33 cellular contexts compared by ENCODE assay signal in genomic region chr11:11913395-11913794, GRCh38.
"Had no signal": no experiment of that assay in that cellular context is flagged by ENCODE, and none has a peak within 500 bp of the region (broad histone marks: within the 10 kb centered on the region; RNA-seq: fewer than 3 reads in every experiment).

No MANE protein-coding gene starts in this region.

- H3K9me3 Mint-ChIP-seq: activated B cell treated with CpG ODN at 0.5 μM for 24 hours; activated CD8-positive, alpha-beta T cell treated with anti-CD3 and anti-CD28 coated beads for 36 hours; activated naive CD4-positive, alpha-beta T cell treated with anti-CD3 and anti-CD28 coated beads for 36 hours; activated naive CD4-positive, alpha-beta T cell treated with anti-CD3 and anti-CD28 coated beads, Interleukin-2, amount 50 U/mL, for 72 hours; activated naive CD8-positive, alpha-beta T cell treated with anti-CD3 and anti-CD28 coated beads, Interleukin-2, amount 10 ng/mL, durations not matched to agents 7 days and 5 days; activated T-cell treated with anti-CD3 and anti-CD28 coated beads, Interleukin-2, amount 50 U/mL, for 4 hours; activated T-helper 17 cell treated with anti-CD3 and anti-CD28 coated beads, Interleukin-2, amount 50 U/mL, for 72 hours; brain; T-helper 2 cell treated with Interferon-gamma antibody and Interleukin-4, amounts not matched to agents 5 μg/mL and 100 μg/mL, for 36 hours had no signal

- H3K4me1 ChIP-seq: colonic mucosa, esophagus squamous epithelium had no signal

- H3K4me1 Mint-ChIP-seq: activated B cell treated with CpG ODN at 0.5 μM for 24 hours; activated naive CD8-positive, alpha-beta T cell treated with anti-CD3 and anti-CD28 coated beads, Interleukin-2, amount 10 ng/mL, durations not matched to agents 7 days and 5 days had no signal

- H3K27me3 Mint-ChIP-seq: activated B cell treated with CpG ODN at 0.5 μM for 24 hours; activated CD8-positive, alpha-beta T cell treated with anti-CD3 and anti-CD28 coated beads for 36 hours; activated naive CD8-positive, alpha-beta T cell treated with anti-CD3 and anti-CD28 coated beads, Interleukin-2, amount 10 ng/mL, durations not matched to agents 7 days and 5 days; activated T-helper 17 cell treated with anti-CD3 and anti-CD28 coated beads, Interleukin-2, amount 50 U/mL, for 72 hours; brain; T-helper 17 cell had no signal

- H3K27ac Mint-ChIP-seq: activated B cell treated with CpG ODN at 0.5 μM for 24 hours; activated CD8-positive, alpha-beta T cell treated with anti-CD3 and anti-CD28 coated beads for 36 hours; activated naive CD4-positive, alpha-beta T cell treated with anti-CD3 and anti-CD28 coated beads for 36 hours; activated naive CD4-positive, alpha-beta T cell treated with anti-CD3 and anti-CD28 coated beads, Interleukin-2, amount 50 U/mL, for 72 hours; activated naive CD8-positive, alpha-beta T cell treated with anti-CD3 and anti-CD28 coated beads, Interleukin-2, amount 10 ng/mL, durations not matched to agents 7 days and 5 days; activated T-helper 17 cell treated with anti-CD3 and anti-CD28 coated beads, Interleukin-2, amount 50 U/mL, for 72 hours; brain; T-helper 17 cell; T-helper 2 cell treated with Interferon-gamma antibody and Interleukin-4, amounts not matched to agents 5 μg/mL and 100 μg/mL, for 36 hours had no signal

- FAIRE-seq: endometrium, endothelial cell of umbilical vein had no signal

- H3K27me3 ChIP-seq: ascending aorta, breast epithelium, cardiac muscle cell, colonic mucosa, esophagus squamous epithelium, gastroesophageal sphincter had no signal

- H3K27ac ChIP-seq: ascending aorta, breast epithelium, cardiac muscle cell, colonic mucosa, epithelial cell of prostate, esophagus squamous epithelium, gastroesophageal sphincter, WERI-Rb-1 had no signal

- H3K4me3 ChIP-seq: ascending aorta, breast epithelium, cardiac muscle cell, colonic mucosa, esophagus squamous epithelium, gastroesophageal sphincter had no signal

- H3K4me3 Mint-ChIP-seq: activated B cell treated with CpG ODN at 0.5 μM for 24 hours; activated CD8-positive, alpha-beta T cell treated with anti-CD3 and anti-CD28 coated beads for 36 hours; activated naive CD4-positive, alpha-beta T cell treated with anti-CD3 and anti-CD28 coated beads for 36 hours; activated naive CD8-positive, alpha-beta T cell treated with anti-CD3 and anti-CD28 coated beads, Interleukin-2, amount 10 ng/mL, durations not matched to agents 7 days and 5 days; activated T-cell treated with anti-CD3 and anti-CD28 coated beads, Interleukin-2, amount 50 U/mL, for 4 hours; activated T-helper 17 cell treated with anti-CD3 and anti-CD28 coated beads, Interleukin-2, amount 50 U/mL, for 72 hours; brain; T-helper 17 cell; T-helper 2 cell treated with Interferon-gamma antibody and Interleukin-4, amounts not matched to agents 5 μg/mL and 100 μg/mL, for 36 hours had no signal

- H3K9me3 ChIP-seq: ascending aorta, breast epithelium, colonic mucosa, esophagus squamous epithelium, gastroesophageal sphincter had no signal

- DNase-seq: activated B cell treated with CpG ODN at 0.5 μM for 24 hours; activated CD4-positive, alpha-beta T cell treated with anti-CD3 and anti-CD28 coated beads for 48 hours; activated CD4-positive, alpha-beta T cell treated with anti-CD3 and anti-CD28 coated beads, Interleukin-2, amount 50 U/mL, for 1 hour; activated CD4-positive, alpha-beta T cell treated with anti-CD3 and anti-CD28 coated beads, Interleukin-2, amount 50 U/mL, for 48 hours; activated CD8-positive, alpha-beta memory T cell treated with anti-CD3 and anti-CD28 coated beads for 24 hours; activated CD8-positive, alpha-beta T cell treated with anti-CD3 and anti-CD28 coated beads for 36 hours; activated effector memory CD4-positive, alpha-beta T cell treated with Interleukin-2 at 50 U/mL for 16 hours; activated gamma-delta T cell treated with Interleukin-2 at 50 U/mL for 16 hours; activated naive CD4-positive, alpha-beta T cell treated with anti-CD3 and anti-CD28 coated beads for 36 hours; activated naive CD8-positive, alpha-beta T cell treated with anti-CD3 and anti-CD28 coated beads, Interleukin-2, amount 10 ng/mL, durations not matched to agents 7 days and 5 days; activated T-cell treated with anti-CD3 and anti-CD28 coated beads, Interleukin-2, amount 50 U/mL, for 4 hours; central memory CD4-positive, alpha-beta T cell; cerebellar nuclear complex; colonic mucosa; effector CD8-positive, alpha-beta T cell; esophagus squamous epithelium; foreskin melanocyte; T-helper 1 cell; T-helper 17 cell; T1000; WERI-Rb-1 had no signal

- ATAC-seq: activated CD4-positive, CD25-positive, alpha-beta regulatory T cell treated with anti-CD3 and anti-CD28 coated beads, Interleukin-2, amount 50 U/mL, for 24 hours; activated CD8-positive, alpha-beta T cell treated with anti-CD3 and anti-CD28 coated beads for 36 hours; activated naive CD4-positive, alpha-beta T cell treated with anti-CD3 and anti-CD28 coated beads, Interleukin-2, amount 50 U/mL, for 72 hours; activated T-cell treated with anti-CD3 and anti-CD28 coated beads, Interleukin-2, amount 50 U/mL, for 4 hours; activated T-helper 17 cell treated with anti-CD3 and anti-CD28 coated beads, Interleukin-2, amount 50 U/mL, for 72 hours; gastroesophageal sphincter; T-helper 17 cell had no signal

- H3K36me3 ChIP-seq: breast epithelium, colonic mucosa had no signal
